21 cellular contexts compared by ENCODE assay signal in genomic region chr6:84576029-84576428, GRCh38.
"Had no signal": no experiment of that assay in that cellular context is flagged by ENCODE, and none has a peak within 500 bp of the region (broad histone marks: within the 10 kb centered on the region; RNA-seq: fewer than 3 reads in every experiment).

No MANE protein-coding gene starts in this region.

- H3K27ac ChIP-seq: adrenal gland, body of pancreas, breast epithelium, coronary artery had no signal

- H3K4me3 ChIP-seq: adrenal gland, body of pancreas, breast epithelium, coronary artery, SJSA1 had no signal

- H3K27me3 ChIP-seq: adrenal gland, body of pancreas, breast epithelium, SJSA1 had no signal

- H3K4me1 ChIP-seq: adrenal gland, body of pancreas, breast epithelium had no signal

- H3K36me3 ChIP-seq: adrenal gland, breast epithelium, SJSA1 had no signal

- ATAC-seq: activated naive CD4-positive, alpha-beta T cell treated with anti-CD3 and anti-CD28 coated beads, Interleukin-2, amount 50 U/mL, for 72 hours; activated T-cell treated with anti-CD3 and anti-CD28 coated beads, Interleukin-2, amount 50 U/mL, for 4 hours; body of pancreas; Panc1 had no signal

- H3K9me3 ChIP-seq: body of pancreas, breast epithelium, SJSA1 had no signal

- DNase-seq: activated CD4-positive, alpha-beta T cell treated with anti-CD3 and anti-CD28 coated beads, Interleukin-2, amount 10 ng/mL, durations not matched to agents 24 days and 14 days; activated CD4-positive, alpha-beta T cell treated with anti-CD3 and anti-CD28 coated beads, Interleukin-2, amount 50 U/mL, for 4 hours; activated CD8-positive, alpha-beta T cell treated with anti-CD3 and anti-CD28 coated beads for 36 hours; activated gamma-delta T cell treated with Interleukin-2 at 50 U/mL for 16 hours; activated naive CD4-positive, alpha-beta T cell treated with anti-CD3 and anti-CD28 coated beads for 36 hours; activated T-cell treated with anti-CD3 and anti-CD28 coated beads, Interleukin-2, amount 50 U/mL, for 4 hours; adrenal gland; body of pancreas; NCI-H1092 treated with DMSO at 0.1 percent for 48 hours; NCI-H187 treated with DMSO at 0.1 percent for 48 hours; NCI-H2171 treated with DMSO at 0.1 percent for 48 hours; NCI-H226; NCI-H446 treated with DMSO at 0.1 percent for 48 hours; NCI-H524; NCI-H82; T1000 had no signal
